ENCODE assay signal across 13 cellular contexts in the genomic region with DNA sequence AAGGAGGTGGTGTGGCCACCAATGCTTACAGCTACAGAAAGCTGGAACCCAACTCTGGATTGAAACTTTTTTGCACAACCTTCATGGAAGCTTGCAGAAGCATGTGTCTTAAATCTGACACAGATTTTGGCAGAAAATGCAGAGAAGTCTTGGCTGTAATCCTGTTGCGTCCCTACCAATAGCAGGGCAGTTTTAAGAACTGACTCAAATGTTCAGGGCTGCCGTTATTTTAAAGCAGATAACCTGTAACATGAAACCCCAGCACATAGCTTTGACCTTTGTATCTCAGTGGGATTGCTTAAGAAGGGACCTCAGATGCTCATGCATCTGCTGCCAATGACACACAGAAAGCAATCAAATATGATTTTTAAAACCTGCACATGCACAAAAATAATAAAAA. TPM values are rescaled to one million over a fixed set of nuclear protein-coding genes. Genes with fewer than 3 reads are reported as not detected.
A peak's percentile ranks its signal among the peaks of the same experiment; 100 is the strongest.
DNase-seq lines count a peak whose midpoint lies in the region; ATAC-seq and TF ChIP-seq lines count a peak whose summit lies in the region.
"Had no signal": no experiment of that assay in that cellular context is flagged by ENCODE, and none has a peak within 500 bp of the region (broad histone marks: within the 10 kb centered on the region; RNA-seq: fewer than 3 reads in every experiment).

A gene with protein sequence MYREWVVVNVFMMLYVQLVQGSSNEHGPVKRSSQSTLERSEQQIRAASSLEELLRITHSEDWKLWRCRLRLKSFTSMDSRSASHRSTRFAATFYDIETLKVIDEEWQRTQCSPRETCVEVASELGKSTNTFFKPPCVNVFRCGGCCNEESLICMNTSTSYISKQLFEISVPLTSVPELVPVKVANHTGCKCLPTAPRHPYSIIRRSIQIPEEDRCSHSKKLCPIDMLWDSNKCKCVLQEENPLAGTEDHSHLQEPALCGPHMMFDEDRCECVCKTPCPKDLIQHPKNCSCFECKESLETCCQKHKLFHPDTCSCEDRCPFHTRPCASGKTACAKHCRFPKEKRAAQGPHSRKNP (minus strand): TSS at position 110 of the 400 bp plus-strand sequence. CDS start 467 bp downstream, outside the sequence.

- H3K27me3 ChIP-seq in mesenchymal stem cell (ENCODE audit: control insufficient read depth in 1 of 2, insufficient read depth in 1 of 2, low read length in 2 of 2) = peaks cover 0 to 12% of the 10 kb centered on the region in 2 experiments
- H3K27me3 ChIP-seq: BE2C, thyroid gland had no signal

- H3K27ac ChIP-seq in mesenchymal stem cell (ENCODE audit: low read length, poor library complexity, severe bottlenecking) = no peak within 1 kb of the TSS
- H3K27ac ChIP-seq: thyroid gland, VCaP had no signal

- no peaks in the 10 kb centered on the region for H3K4me1 ChIP-seq in mesenchymal stem cell (ENCODE audit: control insufficient read depth, insufficient read depth, low read depth, low read length)
- H3K4me1 ChIP-seq: BE2C, thyroid gland had no signal

- no peak within 1 kb of the TSS for H3K4ac ChIP-seq in mesenchymal stem cell (ENCODE audit: low read depth in 1 of 2, low read length in 2 of 2)

- no peak within 1 kb of the TSS for H2AK5ac ChIP-seq in mesenchymal stem cell (ENCODE audit: low read length, severe bottlenecking)

- no peak for TF ChIP-seq CTCF in fibroblast of mammary gland (conservative IDR thresholded peaks at IDR 0.05; ENCODE audit: control insufficient read depth, insufficient read depth, low read depth, low read length)
- TF ChIP-seq CTCF in GM20000 (IDR thresholded peaks at IDR 0.05; ENCODE audit: extremely low read depth, missing control alignments) = no peak

- no peak within 1 kb of the TSS for H3K4me2 ChIP-seq in mesenchymal stem cell (ENCODE audit: low read length, poor library complexity, severe bottlenecking)

- WGBS in mesenchymal stem cell = 31% methylated on average over 2 of the region's 2 CpGs

- DNase-seq in AG08396 (ENCODE audit: low spot score) (peak; percentile 22), NCI-H69 (lab: John Stamatoyannopoulos, UW) (peak; percentile 7), fibroblast of mammary gland (ENCODE audit: low read depth) (peak; percentile 90), mesenchymal stem cell (no peak), GM20000 (ENCODE audit: low spot score) (no peak)
- no peak for DNase-seq in stimulated activated naive B cell treated with anti-CD40 and anti-IgM and Interleukin-4, amounts not matched to agents 10 μg/mL and 1 μg/mL and 100 μg/mL, for 72 hours
- DNase-seq in activated naive CD4-positive, alpha-beta T cell treated with anti-CD3 and anti-CD28 coated beads, Interleukin-2, amount 50 U/mL, for 72 hours (ENCODE audit: low spot score in 2 of 2) = no peak
- DNase-seq: activated gamma-delta T cell; BE2C; stimulated activated CD4-positive, alpha-beta T cell treated with anti-CD3 and anti-CD28 coated beads, Interleukin-15, amount 100 ng/mL, for 24 hours; thyroid gland had no signal

- H3K9me3 ChIP-seq in mesenchymal stem cell (ENCODE audit: control insufficient read depth, low read length) = no peaks in the 10 kb centered on the region
- H3K9me3 ChIP-seq: BE2C, thyroid gland had no signal

- no peaks in the 10 kb centered on the region for H3K9me3 Mint-ChIP-seq in stimulated activated naive B cell treated with anti-CD40 and anti-IgM and Interleukin-4, amounts not matched to agents 10 μg/mL and 1 μg/mL and 100 μg/mL, for 72 hours
- H3K9me3 Mint-ChIP-seq in activated naive CD4-positive, alpha-beta T cell treated with anti-CD3 and anti-CD28 coated beads, Interleukin-2, amount 50 U/mL, for 72 hours = no peaks in the 10 kb centered on the region

- no peaks in the 10 kb centered on the region for H3K4me1 Mint-ChIP-seq in stimulated activated naive B cell treated with anti-CD40 and anti-IgM and Interleukin-4, amounts not matched to agents 10 μg/mL and 1 μg/mL and 100 μg/mL, for 72 hours

- no peak within 1 kb of the TSS for H2BK120ac ChIP-seq in mesenchymal stem cell (ENCODE audit: low read depth, low read length)

- no peak within 1 kb of the TSS for H3K18ac ChIP-seq in mesenchymal stem cell (ENCODE audit: low read depth in 1 of 2, low read length in 2 of 2)

- no peak within 1 kb of the TSS for H2BK12ac ChIP-seq in mesenchymal stem cell (ENCODE audit: low read length in 2 of 2)

- no peak within 1 kb of the TSS for H4K8ac ChIP-seq in mesenchymal stem cell (ENCODE audit: low read length)

- H3K4me3 Mint-ChIP-seq in stimulated activated naive B cell treated with anti-CD40 and anti-IgM and Interleukin-4, amounts not matched to agents 10 μg/mL and 1 μg/mL and 100 μg/mL, for 72 hours = no peak within 1 kb of the TSS

- no peak within 1 kb of the TSS for H4K91ac ChIP-seq in mesenchymal stem cell (ENCODE audit: low read length)

- H3K9ac ChIP-seq in mesenchymal stem cell (ENCODE audit: low read length) = peak within 1 kb of the TSS; percentile 33

- H2BK5ac ChIP-seq in mesenchymal stem cell (ENCODE audit: low read depth, low read length, poor library complexity, severe bottlenecking) = no peak within 1 kb of the TSS

- ATAC-seq in stimulated activated naive B cell treated with anti-CD40 and anti-IgM and Interleukin-4, amounts not matched to agents 10 μg/mL and 1 μg/mL and 100 μg/mL, for 72 hours (replicated peaks) = no peak
- ATAC-seq in esophagus mucosa = no peak
- ATAC-seq in activated naive CD4-positive, alpha-beta T cell treated with anti-CD3 and anti-CD28 coated beads, Interleukin-2, amount 50 U/mL, for 72 hours = no peak

- H3K23ac ChIP-seq in mesenchymal stem cell (ENCODE audit: low read length in 2 of 2) = no peak within 1 kb of the TSS

- H3K27ac Mint-ChIP-seq in stimulated activated naive B cell treated with anti-CD40 and anti-IgM and Interleukin-4, amounts not matched to agents 10 μg/mL and 1 μg/mL and 100 μg/mL, for 72 hours = no peak within 1 kb of the TSS
- H3K27ac Mint-ChIP-seq in activated naive CD4-positive, alpha-beta T cell treated with anti-CD3 and anti-CD28 coated beads, Interleukin-2, amount 50 U/mL, for 72 hours = no peak within 1 kb of the TSS

- H3K27me3 Mint-ChIP-seq in stimulated activated naive B cell treated with anti-CD40 and anti-IgM and Interleukin-4, amounts not matched to agents 10 μg/mL and 1 μg/mL and 100 μg/mL, for 72 hours = peaks cover 0 to 27% of the 10 kb centered on the region in 2 donors

- no peak within 1 kb of the TSS for H3K14ac ChIP-seq in mesenchymal stem cell (ENCODE audit: low read length in 2 of 2)

- H3K4me3 ChIP-seq in fibroblast of mammary gland (ENCODE audit: control insufficient read depth, low read depth, low read length) (no peak within 1 kb of the TSS), mesenchymal stem cell (ENCODE audit: insufficient read depth in 1 of 2, low read depth in 1 of 2, low read length in 2 of 2) (peak within 1 kb of the TSS in 1 of 2 experiments; percentile 47)
- H3K4me3 ChIP-seq: thyroid gland had no signal

- no peak within 1 kb of the TSS for H2AFZ ChIP-seq in mesenchymal stem cell (ENCODE audit: low read depth, low read length)

- no peak within 1 kb of the TSS for H2BK15ac ChIP-seq in mesenchymal stem cell (ENCODE audit: low read depth, poor library complexity, severe bottlenecking)

- peaks cover 0 to 2% of the 10 kb centered on the region in 2 experiments for H3K36me3 ChIP-seq in mesenchymal stem cell (ENCODE audit: control insufficient read depth in 1 of 2, insufficient read depth in 2 of 2, low read depth in 1 of 2, low read length in 2 of 2)
- H3K36me3 ChIP-seq: BE2C, thyroid gland had no signal

- no peaks in the 10 kb centered on the region for H3K79me1 ChIP-seq in mesenchymal stem cell (replicated peaks; ENCODE audit: low read length, poor library complexity, severe bottlenecking)

- no peaks in the 10 kb centered on the region for H3K36me3 Mint-ChIP-seq in stimulated activated naive B cell treated with anti-CD40 and anti-IgM and Interleukin-4, amounts not matched to agents 10 μg/mL and 1 μg/mL and 100 μg/mL, for 72 hours
- no peaks in the 10 kb centered on the region for H3K36me3 Mint-ChIP-seq in activated naive CD4-positive, alpha-beta T cell treated with anti-CD3 and anti-CD28 coated beads, Interleukin-2, amount 50 U/mL, for 72 hours

RNA-seq across cellular contexts. Expression of the gene that starts here (rescaled TPM):
- polyA plus RNA-seq in mesenchymal stem cell (2013, experiment 1 of 2) = 0.03 TPM
- polyA plus RNA-seq in mesenchymal stem cell (2013, experiment 2 of 2) = 0.04 TPM
- 0.20 TPM for total RNA-seq in esophagus mucosa
- total RNA-seq in activated naive CD4-positive, alpha-beta T cell treated with anti-CD3 and anti-CD28 coated beads, Interleukin-2, amount 50 U/mL, for 72 hours = not detected

Comparison
In these comparisons a context has a peak if more than half of its experiments do, and no peak if none do; other contexts are left out.
1. DNase-seq: peak in AG08396 (single experiment), NCI-H69 (single experiment) and fibroblast of mammary gland (single experiment); none in mesenchymal stem cell (single experiment), stimulated activated naive B cell treated with anti-CD40 and anti-IgM and Interleukin-4, amounts not matched to agents 10 μg/mL and 1 μg/mL and 100 μg/mL, for 72 hours (single experiment), GM20000 (single experiment) and activated naive CD4-positive, alpha-beta T cell treated with anti-CD3 and anti-CD28 coated beads, Interleukin-2, amount 50 U/mL, for 72 hours (0 of 2).